Comparison of ENCODE assay signal across 1 cellular context in the genomic region with DNA sequence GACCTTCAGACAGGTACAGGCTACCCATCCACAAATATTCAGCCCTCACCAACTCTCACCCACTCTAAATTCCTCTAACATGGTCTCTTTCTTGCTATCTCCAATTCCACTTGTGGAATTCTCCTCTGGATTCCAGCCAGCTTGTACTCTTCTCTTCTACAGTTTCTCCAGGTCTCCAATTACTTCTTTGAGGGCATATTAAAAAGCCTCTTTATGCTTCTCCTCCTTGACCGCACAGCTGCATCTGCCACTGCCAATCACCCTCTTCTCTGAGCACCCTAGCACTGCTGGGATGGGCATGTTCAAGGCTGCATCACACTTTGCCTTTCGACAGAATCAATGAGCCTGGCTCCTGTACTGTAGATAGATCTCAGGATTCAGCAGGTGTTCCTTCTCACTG.
TF ChIP-seq lines count a peak whose summit lies in the region.

No MANE protein-coding gene starts in this region.

TF ChIP-seq in GM23338, 12 proteins besides CTCF, POLR2A, EP300 and RAD21 (continued from another document):
- no peak for TF ChIP-seq ZNF114 (CRISPR knock-in tag; IDR thresholded peaks at IDR 0.05)
- TF ChIP-seq EZH2 (IDR thresholded peaks at IDR 0.05; ENCODE audit: low read depth, unreplicated experiment): no peak
- TF ChIP-seq, protein P1, sequence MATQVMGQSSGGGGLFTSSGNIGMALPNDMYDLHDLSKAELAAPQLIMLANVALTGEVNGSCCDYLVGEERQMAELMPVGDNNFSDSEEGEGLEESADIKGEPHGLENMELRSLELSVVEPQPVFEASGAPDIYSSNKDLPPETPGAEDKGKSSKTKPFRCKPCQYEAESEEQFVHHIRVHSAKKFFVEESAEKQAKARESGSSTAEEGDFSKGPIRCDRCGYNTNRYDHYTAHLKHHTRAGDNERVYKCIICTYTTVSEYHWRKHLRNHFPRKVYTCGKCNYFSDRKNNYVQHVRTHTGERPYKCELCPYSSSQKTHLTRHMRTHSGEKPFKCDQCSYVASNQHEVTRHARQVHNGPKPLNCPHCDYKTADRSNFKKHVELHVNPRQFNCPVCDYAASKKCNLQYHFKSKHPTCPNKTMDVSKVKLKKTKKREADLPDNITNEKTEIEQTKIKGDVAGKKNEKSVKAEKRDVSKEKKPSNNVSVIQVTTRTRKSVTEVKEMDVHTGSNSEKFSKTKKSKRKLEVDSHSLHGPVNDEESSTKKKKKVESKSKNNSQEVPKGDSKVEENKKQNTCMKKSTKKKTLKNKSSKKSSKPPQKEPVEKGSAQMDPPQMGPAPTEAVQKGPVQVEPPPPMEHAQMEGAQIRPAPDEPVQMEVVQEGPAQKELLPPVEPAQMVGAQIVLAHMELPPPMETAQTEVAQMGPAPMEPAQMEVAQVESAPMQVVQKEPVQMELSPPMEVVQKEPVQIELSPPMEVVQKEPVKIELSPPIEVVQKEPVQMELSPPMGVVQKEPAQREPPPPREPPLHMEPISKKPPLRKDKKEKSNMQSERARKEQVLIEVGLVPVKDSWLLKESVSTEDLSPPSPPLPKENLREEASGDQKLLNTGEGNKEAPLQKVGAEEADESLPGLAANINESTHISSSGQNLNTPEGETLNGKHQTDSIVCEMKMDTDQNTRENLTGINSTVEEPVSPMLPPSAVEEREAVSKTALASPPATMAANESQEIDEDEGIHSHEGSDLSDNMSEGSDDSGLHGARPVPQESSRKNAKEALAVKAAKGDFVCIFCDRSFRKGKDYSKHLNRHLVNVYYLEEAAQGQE (IDR thresholded peaks at IDR 0.05; ENCODE audit: unreplicated experiment): no peak
- no peak for TF ChIP-seq POLR2AphosphoS5 (IDR thresholded peaks at IDR 0.05; ENCODE audit: low read depth)
- TF ChIP-seq ZNF331 (CRISPR knock-in tag; IDR thresholded peaks at IDR 0.05; ENCODE audit: low read depth): no peak
- no peak for TF ChIP-seq NANOG (IDR thresholded peaks at IDR 0.05; ENCODE audit: borderline replicate concordance)
